26 cellular contexts compared by ENCODE assay signal in genomic region chr1:235491644-235492043, GRCh38.
"Had no signal": no experiment of that assay in that cellular context is flagged by ENCODE, and none has a peak within 500 bp of the region (broad histone marks: within the 10 kb centered on the region; RNA-seq: fewer than 3 reads in every experiment).

No MANE protein-coding gene starts in this region.

- H3K27ac Mint-ChIP-seq: activated CD8-positive, alpha-beta T cell treated with anti-CD3 and anti-CD28 coated beads for 36 hours; activated naive CD4-positive, alpha-beta T cell treated with anti-CD3 and anti-CD28 coated beads, Interleukin-2, amount 50 U/mL, for 24 hours; activated naive CD8-positive, alpha-beta T cell treated with anti-CD3 and anti-CD28 coated beads, Interleukin-2, amount 50 U/mL, for 24 hours; activated T-helper 2 cell treated with anti-CD3 and anti-CD28 coated beads, Interferon-gamma antibody, Interleukin-2, Interleukin-4, amounts not matched to agents 10 μg/mL and 5 μg/mL and 100 μg/mL, durations not matched to agents 14 hours and 24 hours and 36 hours; immature natural killer cell; naive thymus-derived CD8-positive, alpha-beta T cell; stimulated activated effector memory CD8-positive, alpha-beta T cell treated with anti-CD3 and anti-CD28 coated beads, Interleukin-12 subunit alpha, Interleukin-12 subunit beta, amount 100 ng/mL, for 72 hours; stimulated activated naive CD8-positive, alpha-beta T cell treated with anti-CD3 and anti-CD28 coated beads, Interleukin-15, amount 100 ng/mL, for 72 hours; type B pancreatic cell had no signal

- H3K36me3 ChIP-seq: uterus had no signal

- H3K27me3 Mint-ChIP-seq: activated CD8-positive, alpha-beta T cell treated with anti-CD3 and anti-CD28 coated beads for 36 hours; activated naive CD4-positive, alpha-beta T cell treated with anti-CD3 and anti-CD28 coated beads, Interleukin-2, amount 50 U/mL, for 24 hours; activated naive CD8-positive, alpha-beta T cell treated with anti-CD3 and anti-CD28 coated beads, Interleukin-2, amount 50 U/mL, for 24 hours; naive thymus-derived CD8-positive, alpha-beta T cell; stimulated activated naive CD8-positive, alpha-beta T cell treated with anti-CD3 and anti-CD28 coated beads, Interleukin-15, amount 100 ng/mL, for 72 hours; type B pancreatic cell had no signal

- H3K27me3 ChIP-seq: right lobe of liver, uterus had no signal

- H3K9me3 Mint-ChIP-seq: activated CD8-positive, alpha-beta T cell treated with anti-CD3 and anti-CD28 coated beads for 36 hours; activated naive CD4-positive, alpha-beta T cell treated with anti-CD3 and anti-CD28 coated beads, Interleukin-2, amount 50 U/mL, for 24 hours; activated naive CD8-positive, alpha-beta T cell treated with anti-CD3 and anti-CD28 coated beads, Interleukin-2, amount 50 U/mL, for 24 hours; activated T-cell treated with anti-CD3 and anti-CD28 coated beads, Interleukin-2, amount 50 U/mL, for 4 hours; activated T-helper 2 cell treated with anti-CD3 and anti-CD28 coated beads, Interferon-gamma antibody, Interleukin-2, Interleukin-4, amounts not matched to agents 10 μg/mL and 5 μg/mL and 100 μg/mL, durations not matched to agents 14 hours and 24 hours and 36 hours; immature natural killer cell; naive thymus-derived CD8-positive, alpha-beta T cell; stimulated activated effector memory CD8-positive, alpha-beta T cell treated with anti-CD3 and anti-CD28 coated beads, Interleukin-12 subunit alpha, Interleukin-12 subunit beta, amount 100 ng/mL, for 72 hours; stimulated activated naive CD8-positive, alpha-beta T cell treated with anti-CD3 and anti-CD28 coated beads, Interleukin-15, amount 100 ng/mL, for 72 hours; type B pancreatic cell had no signal

- H3K4me3 Mint-ChIP-seq: activated CD8-positive, alpha-beta T cell treated with anti-CD3 and anti-CD28 coated beads for 36 hours; activated naive CD4-positive, alpha-beta T cell treated with anti-CD3 and anti-CD28 coated beads, Interleukin-2, amount 50 U/mL, for 24 hours; activated naive CD8-positive, alpha-beta T cell treated with anti-CD3 and anti-CD28 coated beads, Interleukin-2, amount 50 U/mL, for 24 hours; activated T-cell treated with anti-CD3 and anti-CD28 coated beads, Interleukin-2, amount 50 U/mL, for 4 hours; immature natural killer cell; naive thymus-derived CD8-positive, alpha-beta T cell; stimulated activated effector memory CD8-positive, alpha-beta T cell treated with anti-CD3 and anti-CD28 coated beads, Interleukin-12 subunit alpha, Interleukin-12 subunit beta, amount 100 ng/mL, for 72 hours; stimulated activated naive CD8-positive, alpha-beta T cell treated with anti-CD3 and anti-CD28 coated beads, Interleukin-15, amount 100 ng/mL, for 72 hours; type B pancreatic cell had no signal

- H3K27ac ChIP-seq: lower lobe of right lung, right lobe of liver, skin epidermis, uterus had no signal

- DNase-seq: activated CD4-positive, alpha-beta T cell treated with anti-CD3 and anti-CD28 coated beads, Interleukin-2, amount 50 U/mL, for 1 hour; activated CD4-positive, CD25-positive, alpha-beta regulatory T cell treated with anti-CD3 and anti-CD28 coated beads, Interleukin-2, amount 50 U/mL, for 72 hours; activated CD8-positive, alpha-beta T cell treated with anti-CD3 and anti-CD28 coated beads for 36 hours; activated naive CD8-positive, alpha-beta T cell treated with anti-CD3 and anti-CD28 coated beads, Interleukin-2, amount 50 U/mL, for 24 hours; activated T-cell treated with anti-CD3 and anti-CD28 coated beads, Interleukin-2, amount 50 U/mL, for 4 hours; amygdala; dermis blood vessel endothelial cell; effector CD4-positive, alpha-beta T cell; head of caudate nucleus; hypothalamus; immature natural killer cell; kidney; lower lobe of right lung; mesenchymal stem cell; naive thymus-derived CD8-positive, alpha-beta T cell; right lobe of liver; stimulated activated CD4-positive, alpha-beta T cell treated with anti-CD3 and anti-CD28 coated beads, Interleukin-4, amount 100 ng/mL, for 24 hours; stimulated activated naive CD8-positive, alpha-beta T cell treated with anti-CD3 and anti-CD28 coated beads, Interleukin-15, amount 100 ng/mL, for 72 hours; substantia nigra; T-helper 2 cell; uterus had no signal

- ATAC-seq: activated CD8-positive, alpha-beta T cell treated with anti-CD3 and anti-CD28 coated beads for 36 hours; activated naive CD8-positive, alpha-beta T cell treated with anti-CD3 and anti-CD28 coated beads, Interleukin-2, amount 50 U/mL, for 24 hours; activated T-cell treated with anti-CD3 and anti-CD28 coated beads, Interleukin-2, amount 50 U/mL, for 4 hours; lower lobe of right lung; naive thymus-derived CD8-positive, alpha-beta T cell; right lobe of liver; stimulated activated effector memory CD8-positive, alpha-beta T cell treated with anti-CD3 and anti-CD28 coated beads, Interleukin-12 subunit alpha, Interleukin-12 subunit beta, amount 100 ng/mL, for 72 hours; stimulated activated naive CD8-positive, alpha-beta T cell treated with anti-CD3 and anti-CD28 coated beads, Interleukin-15, amount 100 ng/mL, for 72 hours had no signal

- H3K4me1 ChIP-seq: lower lobe of right lung, right lobe of liver, uterus had no signal

- H3K9me3 ChIP-seq: lower lobe of right lung, right lobe of liver, uterus had no signal

- H3K4me3 ChIP-seq: lower lobe of right lung, right lobe of liver, skin epidermis, uterus had no signal
